Comparison of ENCODE assay signal across 11 cellular contexts in genomic region chr5:141742866-141743651, GRCh38.
A peak's percentile ranks its signal among the peaks of the same experiment; 100 is the strongest.
DNase-seq lines count a peak whose midpoint lies in the region; ATAC-seq and TF ChIP-seq lines count a peak whose summit lies in the region.
"Had no signal": no experiment of that assay in that cellular context is flagged by ENCODE, and none has a peak within 500 bp of the region (broad histone marks: within the 10 kb centered on the region; RNA-seq: fewer than 3 reads in every experiment).

No MANE protein-coding gene starts in this region.

- H3K9me3 ChIP-seq in IMR-90 (ENCODE audit: control insufficient read depth, insufficient read depth, low read length), result no peaks in the 10 kb centered on the region

- no peaks in the 10 kb centered on the region for H4K20me1 ChIP-seq in IMR-90 (ENCODE audit: insufficient read depth, low read length)

- no peaks in the 10 kb centered on the region for H3K9me1 ChIP-seq in IMR-90 (ENCODE audit: insufficient read depth, low read length)

- peaks cover 47% of the 10 kb centered on the region for H3K27me3 Mint-ChIP-seq in activated naive CD8-positive, alpha-beta T cell treated with anti-CD3 and anti-CD28 coated beads, Interleukin-2, amount 50 U/mL, for 24 hours

- no peak overlapping the region for H2BK120ac ChIP-seq in IMR-90 (ENCODE audit: low read depth, low read length)

- no peak overlapping the region for H3K18ac ChIP-seq in IMR-90 (ENCODE audit: low read depth, low read length)

- in situ Hi-C loops in IMR-90 (cut with MboI; ENCODE audit: low sequenced_read_pairs), result no loop called here

- no peaks in the 10 kb centered on the region for H3K36me3 Mint-ChIP-seq in activated naive CD8-positive, alpha-beta T cell treated with anti-CD3 and anti-CD28 coated beads, Interleukin-2, amount 50 U/mL, for 24 hours (ENCODE audit: low read depth)

- H3K36me3 ChIP-seq in IMR-90 (ENCODE audit: control insufficient read depth, insufficient read depth, low read length), result no peaks in the 10 kb centered on the region

- no peak overlapping the region for H3K4me3 Mint-ChIP-seq in activated naive CD8-positive, alpha-beta T cell treated with anti-CD3 and anti-CD28 coated beads, Interleukin-2, amount 50 U/mL, for 24 hours

- no peak overlapping the region for H3K4me2 ChIP-seq in IMR-90 (ENCODE audit: low read depth, low read length)

- no peak overlapping the region for H2AFZ ChIP-seq in IMR-90 (replicated peaks; ENCODE audit: low read length, poor library complexity)

- POLR2A ChIA-PET in IMR-90 (lab: Charles Lee; ENCODE audit: unreplicated experiment), result no interaction called here

- no peak overlapping the region for H3K56ac ChIP-seq in IMR-90 (ENCODE audit: extremely low read depth, insufficient read depth, low read length)

- dilution Hi-C loops in IMR-90 (cut with HindIII; ENCODE audit: low sequenced_read_pairs, unreplicated experiment), result no loop called here

- no peak for TF ChIP-seq RAD21 in IMR-90 (IDR thresholded peaks at IDR 0.05; ENCODE audit: low read length)

- no peaks in the 10 kb centered on the region for H3K4me1 ChIP-seq in IMR-90 (ENCODE audit: control insufficient read depth, insufficient read depth, low read length)

- no peak overlapping the region for H3K4me3 ChIP-seq in IMR-90 (ENCODE audit: insufficient read depth, low read depth, low read length)

- no peaks in the 10 kb centered on the region for H3K79me1 ChIP-seq in IMR-90 (ENCODE audit: low read depth in 1 of 2, low read length in 2 of 2)

- no peak overlapping the region for H3K27ac ChIP-seq in IMR-90 (ENCODE audit: insufficient read depth, low read length)

- no peaks in the 10 kb centered on the region for H3K9me3 Mint-ChIP-seq in activated naive CD8-positive, alpha-beta T cell treated with anti-CD3 and anti-CD28 coated beads, Interleukin-2, amount 50 U/mL, for 24 hours

- H3K14ac ChIP-seq in IMR-90 (replicated peaks; ENCODE audit: low read depth, low read length), result no peak overlapping the region

- H2BK5ac ChIP-seq in IMR-90 (ENCODE audit: low read depth, low read length, poor library complexity, severe bottlenecking), result no peak overlapping the region

- no peak overlapping the region for H4K5ac ChIP-seq in IMR-90 (ENCODE audit: low read depth, low read length)

- H3K27me3 ChIP-seq in IMR-90 (ENCODE audit: control insufficient read depth, insufficient read depth, low read length), result peaks cover 14% of the 10 kb centered on the region

- H3K9ac ChIP-seq in IMR-90 (ENCODE audit: low read depth, low read length), result no peak overlapping the region

- no peak overlapping the region for H3K27ac Mint-ChIP-seq in activated naive CD8-positive, alpha-beta T cell treated with anti-CD3 and anti-CD28 coated beads, Interleukin-2, amount 50 U/mL, for 24 hours

- H4K8ac ChIP-seq in IMR-90 (ENCODE audit: low read depth in 2 of 2, low read length in 2 of 2), result no peak overlapping the region

- TF ChIP-seq CTCF in IMR-90 (conservative IDR thresholded peaks at IDR 0.05; ENCODE audit: low read depth, low read length), result no peak

- CTCF ChIA-PET in IMR-90 (lab: Yijun Ruan, JAX), result no interaction called here

- H2AK9ac ChIP-seq in IMR-90 (replicated peaks; ENCODE audit: low read depth, low read length, poor library complexity), result no peak overlapping the region

- H2BK20ac ChIP-seq in IMR-90 (ENCODE audit: low read depth, low read length), result no peak overlapping the region

- no peak overlapping the region for H3K23ac ChIP-seq in IMR-90 (ENCODE audit: low read depth, low read length)

- H3K4ac ChIP-seq in IMR-90 (ENCODE audit: low read depth, low read length), result no peak overlapping the region

- 17% methylated on average over 2 of the region's 15 CpGs; no CpG with 5 or more reads in 1 of the 2 experiments for WGBS in IMR-90 (ENCODE audit: extremely low coverage in 2 of 2, insufficient read length in 1 of 2), 2 experiments

- H2AK5ac ChIP-seq in IMR-90 (ENCODE audit: low read depth, low read length), result no peak overlapping the region

- no peak overlapping the region for H2BK15ac ChIP-seq in IMR-90 (ENCODE audit: low read depth, low read length)

- no peaks in the 10 kb centered on the region for H3K4me1 Mint-ChIP-seq in activated naive CD8-positive, alpha-beta T cell treated with anti-CD3 and anti-CD28 coated beads, Interleukin-2, amount 50 U/mL, for 24 hours

- BruUV-seq in IMR-90 (replicated peaks; lab: Mats Ljungman, UMichigan), result no TSS peak

- intact Hi-C loops in IMR-90 (cut with micrococcal nuclease) (no loop called here), left colon (cut with DNase I, micrococcal nuclease) (no loop called here)

- no peak for TF ChIP-seq POLR2A in IMR-90 (IDR thresholded peaks at IDR 0.05; ENCODE audit: low read depth, low read length)

- ATAC-seq in IMR-90 (ENCODE audit: low read depth), result peak; percentile 80
- no peak for ATAC-seq in activated naive CD8-positive, alpha-beta T cell treated with anti-CD3 and anti-CD28 coated beads, Interleukin-2, amount 50 U/mL, for 24 hours
- peak; percentile 55 for ATAC-seq in left colon
- ATAC-seq in GM18870 (IDR thresholded peaks at IDR 0.05; ENCODE audit: unreplicated experiment), result no peak
- no peak for ATAC-seq in HG03439 (IDR thresholded peaks at IDR 0.05; ENCODE audit: unreplicated experiment)
- ATAC-seq in HG03039 (IDR thresholded peaks at IDR 0.05; ENCODE audit: unreplicated experiment), result no peak

- DNase-seq in Daoy (ENCODE audit: low read depth) (peak; percentile 56), IMR-90 (peak; percentile 23), left colon (peak in 1 of 2 donors; percentile 43), COLO829 (ENCODE audit: low spot score) (no peak)
- peak; percentile 31 for DNase-seq in activated naive CD8-positive, alpha-beta T cell treated with anti-CD3 and anti-CD28 coated beads, Interleukin-2, amount 50 U/mL, for 24 hours
- DNase-seq: anterior cingulate cortex, midbrain, SIG-M5 had no signal

- H4K91ac ChIP-seq in IMR-90 (ENCODE audit: insufficient read depth, low read depth, low read length), result no peak overlapping the region

TF ChIP-seq in IMR-90, 13 proteins besides CTCF, POLR2A, EP300 and RAD21:
- TF ChIP-seq CHD1 (IDR thresholded peaks at IDR 0.05; ENCODE audit: low read depth, low read length) (no peak), MAZ (IDR thresholded peaks at IDR 0.05; ENCODE audit: borderline replicate concordance, low read depth, low read length) (no peak)

Comparison
In these comparisons a context has a peak if more than half of its experiments do, and no peak if none do; other contexts are left out.
1. ATAC-seq: peak in IMR-90 (single experiment) and left colon (single experiment); none in activated naive CD8-positive, alpha-beta T cell treated with anti-CD3 and anti-CD28 coated beads, Interleukin-2, amount 50 U/mL, for 24 hours (single experiment), GM18870 (single experiment), HG03439 (single experiment) and HG03039 (single experiment).